In genomic region chr22:39317756-39318506, GRCh38 we compare ENCODE assay signal across 8 cellular contexts. TPM values are rescaled to one million over a fixed set of nuclear protein-coding genes. Genes with fewer than 3 reads are reported as not detected.
A peak's percentile ranks its signal among the peaks of the same experiment; 100 is the strongest.
DNase-seq lines count a peak whose midpoint lies in the region; FAIRE-seq and TF ChIP-seq lines count a peak whose summit lies in the region.

No MANE protein-coding gene starts in this region.

- no peak for TF ChIP-seq CTCF in fibroblast of mammary gland (conservative IDR thresholded peaks at IDR 0.05; ENCODE audit: control insufficient read depth, insufficient read depth, low read depth, low read length)
- TF ChIP-seq CTCF in sigmoid colon (IDR thresholded peaks at IDR 0.05) = no peak

- H3K27ac ChIP-seq in sigmoid colon = peak overlapping the region; percentile 92 to 99 (median 96)

- TF ChIP-seq POLR2A in GM12892 (IDR thresholded peaks at IDR 0.05; ENCODE audit: low read depth, low read length) = peak; percentile 30; the same call in 1 of the 2 replicates
- peak; percentile 34; the same call in 1 of the 2 replicates for TF ChIP-seq POLR2A in Raji (IDR thresholded peaks at IDR 0.05; ENCODE audit: insufficient read depth, low read depth, low read length)
- TF ChIP-seq POLR2A in sigmoid colon (IDR thresholded peaks at IDR 0.05) = no peak

- intact Hi-C loops in sigmoid colon (cut with DNase I) (loop anchor here (1.0 to 5.0 kb wide), 6 partner anchors 147 to 616 kb away; partner anchors contain the start of genes APOBEC3C, CBX6, CBX7 and JOSD1), posterior cingulate gyrus (cut with DNase I) (loop anchor here (5.0 to 10.0 kb wide), 2 partner anchors 76 to 443 kb away; partner anchors contain the start of genes CBX6 and PDGFB)

- peaks cover 0 to 56% (median 44%) of the 10 kb centered on the region in 4 donors for H3K4me1 ChIP-seq in sigmoid colon

- TF ChIP-seq EP300 in sigmoid colon (IDR thresholded peaks at IDR 0.05) = no peak

- no peaks in the 10 kb centered on the region for H3K27me3 ChIP-seq in sigmoid colon

- peaks cover 38 to 53% (median 46%) of the 10 kb centered on the region in 4 donors for H3K36me3 ChIP-seq in sigmoid colon

- H3K9me3 ChIP-seq in sigmoid colon = no peaks in the 10 kb centered on the region

- 5 to 32% methylated on average over 9 of the region's 9 CpGs for WGBS in sigmoid colon, 2 donors

- H3K4me3 ChIP-seq in fibroblast of mammary gland (ENCODE audit: control insufficient read depth, low read depth, low read length) (peak overlapping the region; percentile 99), sigmoid colon (peak overlapping the region in 3 of 4 donors; percentile 61 to 83 (median 72))

- DNase-seq in GM12892 (ENCODE audit: insufficient read length) = no peak
- DNase-seq in fibroblast of mammary gland (ENCODE audit: low read depth) = peak; percentile 64
- no peak for DNase-seq in sigmoid colon
- DNase-seq in middle frontal gyrus (ENCODE audit: extremely low spot score, low spot score) = no peak
- no peak for DNase-seq in NCI-H446 (lab: John Stamatoyannopoulos, UW)
- DNase-seq in COR-L47 (lab: John Stamatoyannopoulos, UW) = no peak
- no peak for DNase-seq in posterior cingulate gyrus

- FAIRE-seq in GM12892 (lab: Jason Lieb, UNC) = no peak

RNA-seq across cellular contexts. Expression of gene RPL3, which starts 1.5 kb away (rescaled TPM):
- 4,953 TPM for polyA plus RNA-seq in GM12892 (2012; ENCODE audit: missing spikeins)
- total RNA-seq in sigmoid colon = 1,000 to 10,000 TPM; 1,532 to 2,212 (median 2,076) TPM
- 1,000 to 10,000 TPM; 2,602 to 4,917 (median 3,303) TPM for polyA plus RNA-seq in sigmoid colon

RNA-seq across cellular contexts. Expression of gene SYNGR1, which starts 31.9 kb away (rescaled TPM):
- polyA plus RNA-seq in GM12892 (2012; ENCODE audit: missing spikeins) = 3.1 TPM
- 10 to 100 TPM; 14.5 to 29.4 (median 20.2) TPM for total RNA-seq in sigmoid colon
- 1 to 10 TPM in 2 of 3 donors, under 1 TPM in 1; 0.69 to 8.4 (median 7.5) TPM for polyA plus RNA-seq in sigmoid colon

Comparison
In these comparisons a context has a peak if more than half of its experiments do, and no peak if none do; other contexts are left out.
1. POLR2A ChIP-seq: peak in GM12892 (single experiment) and Raji (single experiment); none in sigmoid colon (0 of 2).